23 cellular contexts compared by ENCODE assay signal in genomic region chr3:168812234-168812633, GRCh38.
A peak's percentile ranks its signal among the peaks of the same experiment; 100 is the strongest.
DNase-seq lines count a peak whose midpoint lies in the region; FAIRE-seq and TF ChIP-seq lines count a peak whose summit lies in the region.
"Had no signal": no experiment of that assay in that cellular context is flagged by ENCODE, and none has a peak within 500 bp of the region (broad histone marks: within the 10 kb centered on the region; RNA-seq: fewer than 3 reads in every experiment).

No MANE protein-coding gene starts in this region.

- TF ChIP-seq RAD21 in H1 (IDR thresholded peaks at IDR 0.05 in 1 of 2, conservative IDR thresholded peaks at IDR 0.05 in 1 of 2; ENCODE audit: low read depth in 2 of 2, low read length in 2 of 2) (no peak), neural cell (conservative IDR thresholded peaks at IDR 0.05) (no peak)

- no peak overlapping the region for H3K23ac ChIP-seq in H1 (ENCODE audit: insufficient read length)

- H4K8ac ChIP-seq in H1 (ENCODE audit: extremely low read depth, insufficient read depth, low read length), result no peak overlapping the region

- no peaks in the 10 kb centered on the region for H3K79me1 ChIP-seq in H1 (ENCODE audit: low read depth, low read length)

- DNase-seq in HEK293T (ENCODE audit: extremely low spot score) (peak; percentile 14), NCI-H2107 treated with DMSO at 0.1 percent for 48 hours (lab: John Stamatoyannopoulos, UW; ENCODE audit: unreplicated experiment) (peak; percentile 91), H1 (ENCODE audit: low read depth in 1 of 2, low spot score in 2 of 2) (peak in 1 of 2 experiments; percentile 46), DMS53 (lab: John Stamatoyannopoulos, UW) (no peak), AG20443 (ENCODE audit: low spot score) (no peak)
- no peak for DNase-seq in activated CD4-positive, alpha-beta T cell treated with anti-CD3 and anti-CD28 coated beads for 4 hours
- no peak for DNase-seq in activated CD4-positive, alpha-beta memory T cell treated with anti-CD3 and anti-CD28 coated beads, Interleukin-2, amount 10 ng/mL, durations not matched to agents 7 days and 5 days
- DNase-seq: activated B cell treated with CpG ODN at 0.5 μM for 24 hours; activated CD8-positive, alpha-beta memory T cell treated with anti-CD3 and anti-CD28 coated beads for 24 hours; Caco-2; dorsolateral prefrontal cortex; esophagus squamous epithelium; glutamatergic neuron; kidney glomerular epithelial cell; mesenchymal stem cell; MM.1S; Peyer's patch; uterus had no signal

- H4K20me1 ChIP-seq in H1 (replicated peaks in 1 of 2; ENCODE audit: control insufficient read depth in 1 of 2, insufficient read depth in 2 of 2, low read length in 2 of 2) (no peaks in the 10 kb centered on the region), neural cell (ENCODE audit: insufficient read depth) (no peaks in the 10 kb centered on the region)

- H3K27ac ChIP-seq in H1 (ENCODE audit: low read depth, low read length) (no peak overlapping the region), neural cell (ENCODE audit: low read length) (no peak overlapping the region)
- H3K27ac ChIP-seq: dorsolateral prefrontal cortex, esophagus squamous epithelium, Peyer's patch, uterus had no signal

- H3K9me3 ChIP-seq in H1 (ENCODE audit: insufficient read depth in 2 of 2, low read depth in 1 of 2, low read length in 1 of 2) (no peaks in the 10 kb centered on the region), neural cell (ENCODE audit: low read length) (no peaks in the 10 kb centered on the region)
- H3K9me3 ChIP-seq: Caco-2, esophagus squamous epithelium, Peyer's patch, uterus had no signal

- peak overlapping the region; percentile 18 to 28; a peak in 1 of 4 replicates for H3K4me2 ChIP-seq in H1 (ENCODE audit: insufficient read depth in 1 of 2, low read depth in 2 of 2, low read length in 2 of 2)
- no peak overlapping the region for H3K4me2 ChIP-seq in neural cell (ENCODE audit: low read length)

- no peak overlapping the region for H2BK20ac ChIP-seq in H1 (ENCODE audit: low read length)

- TF ChIP-seq EP300 in H1 (IDR thresholded peaks at IDR 0.05; ENCODE audit: borderline replicate concordance in 1 of 2, low read depth in 2 of 2, low read length in 2 of 2) (no peak), neural cell (conservative IDR thresholded peaks at IDR 0.05; ENCODE audit: poor library complexity, severe bottlenecking) (no peak)

- H3K4me3 ChIP-seq in H1 (ENCODE audit: extremely low read depth in 1 of 4, insufficient read depth in 2 of 4, low read depth in 3 of 4, low read length in 4 of 4) (peak overlapping the region in 1 of 4 experiments; percentile 15; a peak in 1 of 8 replicates), neural cell (ENCODE audit: low read length) (no peak overlapping the region)
- H3K4me3 ChIP-seq: dorsolateral prefrontal cortex, esophagus squamous epithelium, Peyer's patch, uterus had no signal

- H2AFZ ChIP-seq in H1 (ENCODE audit: low read length), result no peak overlapping the region
- no peak overlapping the region for H2AFZ ChIP-seq in neural cell (ENCODE audit: low read depth, low read length)

- no peaks in the 10 kb centered on the region for H3K36me3 ChIP-seq in H1 (ENCODE audit: control insufficient read depth in 2 of 4, insufficient read depth in 4 of 4, low read length in 3 of 4)
- no peaks in the 10 kb centered on the region for H3K36me3 ChIP-seq in neural cell (ENCODE audit: insufficient read depth, low read length)
- H3K36me3 ChIP-seq: esophagus squamous epithelium, Peyer's patch, uterus had no signal

- no peak overlapping the region for H2BK120ac ChIP-seq in H1 (replicated peaks; ENCODE audit: low read depth, low read length)

- no peak overlapping the region for H3K14ac ChIP-seq in H1 (ENCODE audit: insufficient read length)

- H2BK5ac ChIP-seq in H1 (ENCODE audit: low read depth, low read length), result no peak overlapping the region

- H3K36me3 Mint-ChIP-seq in activated CD4-positive, alpha-beta memory T cell treated with anti-CD3 and anti-CD28 coated beads, Interleukin-2, amount 10 ng/mL, durations not matched to agents 7 days and 5 days (ENCODE audit: low read depth), result no peaks in the 10 kb centered on the region
- H3K36me3 Mint-ChIP-seq: IgD-negative memory B cell had no signal

- H3K9ac ChIP-seq in H1 (replicated peaks in 1 of 4; ENCODE audit: extremely low read depth in 1 of 4, low read depth in 3 of 4, low read length in 3 of 4) (no peak overlapping the region), neural cell (ENCODE audit: low read length) (no peak overlapping the region)

- no peak overlapping the region for H3K4ac ChIP-seq in H1 (replicated peaks; ENCODE audit: insufficient read length, low read depth, low read length)

- no peak overlapping the region for H4K91ac ChIP-seq in H1 (replicated peaks; ENCODE audit: insufficient read length, low read length)

- TF ChIP-seq CTCF in H1 (IDR thresholded peaks at IDR 0.05; ENCODE audit: control extremely low read depth in 1 of 3, insufficient read depth in 1 of 3, low read depth in 1 of 3, low read length in 3 of 3), result no peak
- no peak for TF ChIP-seq CTCF in neural cell (IDR thresholded peaks at IDR 0.05; ENCODE audit: poor library complexity, severe bottlenecking)

- no peaks in the 10 kb centered on the region for H3K4me1 Mint-ChIP-seq in activated CD4-positive, alpha-beta memory T cell treated with anti-CD3 and anti-CD28 coated beads, Interleukin-2, amount 10 ng/mL, durations not matched to agents 7 days and 5 days
- H3K4me1 Mint-ChIP-seq: activated B cell treated with CpG ODN at 0.5 μM for 24 hours; activated T-helper 17 cell treated with anti-CD3 and anti-CD28 coated beads, Interleukin-2, amount 50 U/mL, for 72 hours; IgD-negative memory B cell had no signal

- H2AK5ac ChIP-seq in H1 (ENCODE audit: low read depth, low read length), result no peak overlapping the region

- no peaks in the 10 kb centered on the region for H3F3A ChIP-seq in neural cell (ENCODE audit: insufficient read depth, low read length, poor library complexity, severe bottlenecking)

- POLR2A ChIA-PET in HEK293T (lab: Yijun Ruan, JAX) (no interaction called here), H1 (lab: Charles Lee; ENCODE audit: partially characterized antibody) (interaction anchor here (0.7 kb wide), 1 partner anchor 716 kb away, joined by 4 read pairs; no protein-coding TSS in a partner anchor)
- POLR2A ChIA-PET in activated CD4-positive, alpha-beta memory T cell treated with anti-CD3 and anti-CD28 coated beads, Interleukin-2, amount 10 ng/mL, durations not matched to agents 7 days and 5 days (lab: Charles Lee), result no interaction called here

- FAIRE-seq in H1 (lab: Jason Lieb, UNC), result peak; percentile 60
- FAIRE-seq: GM12891 had no signal

- H3K23me2 ChIP-seq in H1 (ENCODE audit: low read depth, low read length), result no peaks in the 10 kb centered on the region

- H2BK15ac ChIP-seq in H1 (ENCODE audit: low read length), result no peak overlapping the region

- H3K27me3 ChIP-seq in H1 (replicated peaks in 1 of 4; ENCODE audit: control insufficient read depth in 3 of 4, extremely low read depth in 1 of 4, insufficient read depth in 3 of 4, low read length in 3 of 4) (no peaks in the 10 kb centered on the region), neural cell (ENCODE audit: insufficient read depth, low read depth, low read length) (no peaks in the 10 kb centered on the region)
- H3K27me3 ChIP-seq: esophagus squamous epithelium, Peyer's patch, uterus had no signal

- H3K79me2 ChIP-seq in H1 (ENCODE audit: control insufficient read depth in 1 of 2, insufficient read depth in 2 of 2, low read length in 2 of 2) (no peaks in the 10 kb centered on the region), neural cell (replicated peaks; ENCODE audit: insufficient read depth, low read length) (no peaks in the 10 kb centered on the region)

- H2BK12ac ChIP-seq in H1 (ENCODE audit: low read depth, low read length), result no peak overlapping the region

- no peak overlapping the region for H3K18ac ChIP-seq in H1 (ENCODE audit: extremely low read depth, low read length)

- no peaks in the 10 kb centered on the region for H3K27me3 Mint-ChIP-seq in activated CD4-positive, alpha-beta memory T cell treated with anti-CD3 and anti-CD28 coated beads, Interleukin-2, amount 10 ng/mL, durations not matched to agents 7 days and 5 days
- H3K27me3 Mint-ChIP-seq: activated B cell treated with CpG ODN at 0.5 μM for 24 hours; activated T-helper 17 cell treated with anti-CD3 and anti-CD28 coated beads, Interleukin-2, amount 50 U/mL, for 72 hours; IgD-negative memory B cell had no signal

- no peak overlapping the region for H3K27ac Mint-ChIP-seq in activated CD4-positive, alpha-beta memory T cell treated with anti-CD3 and anti-CD28 coated beads, Interleukin-2, amount 10 ng/mL, durations not matched to agents 7 days and 5 days
- H3K27ac Mint-ChIP-seq: activated B cell treated with CpG ODN at 0.5 μM for 24 hours; activated T-helper 17 cell treated with anti-CD3 and anti-CD28 coated beads, Interleukin-2, amount 50 U/mL, for 72 hours; IgD-negative memory B cell had no signal

- no peaks in the 10 kb centered on the region for H3K9me2 ChIP-seq in neural cell (ENCODE audit: insufficient read depth, low read length)

- H3K56ac ChIP-seq in H1 (replicated peaks; ENCODE audit: insufficient read length, low read depth, low read length), result no peak overlapping the region

- TF ChIP-seq POLR2A in H1 (IDR thresholded peaks at IDR 0.05; ENCODE audit: control extremely low read depth in 1 of 2, low read depth in 2 of 2, low read length in 2 of 2), result no peak

- H3K4me3 Mint-ChIP-seq in activated CD4-positive, alpha-beta memory T cell treated with anti-CD3 and anti-CD28 coated beads, Interleukin-2, amount 10 ng/mL, durations not matched to agents 7 days and 5 days, result no peak overlapping the region
- H3K4me3 Mint-ChIP-seq: activated B cell treated with CpG ODN at 0.5 μM for 24 hours; activated T-helper 17 cell treated with anti-CD3 and anti-CD28 coated beads, Interleukin-2, amount 50 U/mL, for 72 hours; IgD-negative memory B cell; nephron had no signal

- 4% methylated on average over 3 of the region's 3 CpGs; no CpG with 5 or more reads in 1 of the 2 experiments for WGBS in H1 (ENCODE audit: extremely low coverage in 1 of 2, insufficient coverage in 1 of 2, insufficient read length in 1 of 2, insufficient replicate concordance in 2 of 2, low coverage in 1 of 2, low lambda C conversion rate in 2 of 2, missing lambda C conversion rate in 1 of 2), 2 experiments

- H3K4me1 ChIP-seq in H1 (replicated peaks in 1 of 4; ENCODE audit: control insufficient read depth in 3 of 4, insufficient read depth in 4 of 4, low read length in 3 of 4), result peaks cover 2 to 18% (median 8%) of the 10 kb centered on the region in 4 experiments; a peak in 6 of 7 replicates
- H3K4me1 ChIP-seq: Caco-2, esophagus squamous epithelium, Peyer's patch, uterus had no signal

- CTCF ChIA-PET in HEK293T (lab: Yijun Ruan, JAX), result no interaction called here
- CTCF ChIA-PET in H1 (lab: Charles Lee; ENCODE audit: partially characterized antibody), result interaction anchor here (0.6 to 1.9 kb wide), 2 partner anchors 35 to 151 kb away, joined by 5 to 7 read pairs; no protein-coding TSS in a partner anchor
- CTCF ChIA-PET in activated CD4-positive, alpha-beta memory T cell treated with anti-CD3 and anti-CD28 coated beads, Interleukin-2, amount 10 ng/mL, durations not matched to agents 7 days and 5 days (lab: Charles Lee), result no interaction called here

- no peaks in the 10 kb centered on the region for H3K9me3 Mint-ChIP-seq in activated CD4-positive, alpha-beta memory T cell treated with anti-CD3 and anti-CD28 coated beads, Interleukin-2, amount 10 ng/mL, durations not matched to agents 7 days and 5 days
- H3K9me3 Mint-ChIP-seq: activated B cell treated with CpG ODN at 0.5 μM for 24 hours; activated T-helper 17 cell treated with anti-CD3 and anti-CD28 coated beads, Interleukin-2, amount 50 U/mL, for 72 hours; IgD-negative memory B cell; nephron had no signal

- peak overlapping the region; percentile 15 for H4K5ac ChIP-seq in H1 (ENCODE audit: insufficient read length, low read depth, low read length)

Comparison
In these comparisons a context has a peak if more than half of its experiments do, and no peak if none do; other contexts are left out.
1. DNase-seq: peak in HEK293T (single experiment) and NCI-H2107 treated with DMSO at 0.1 percent for 48 hours (single experiment); none in activated CD4-positive, alpha-beta T cell treated with anti-CD3 and anti-CD28 coated beads for 4 hours (0 of 2), DMS53 (single experiment), activated CD4-positive, alpha-beta memory T cell treated with anti-CD3 and anti-CD28 coated beads, Interleukin-2, amount 10 ng/mL, durations not matched to agents 7 days and 5 days (single experiment) and AG20443 (single experiment).